1 cellular context compared by ENCODE assay signal in the genomic region with DNA sequence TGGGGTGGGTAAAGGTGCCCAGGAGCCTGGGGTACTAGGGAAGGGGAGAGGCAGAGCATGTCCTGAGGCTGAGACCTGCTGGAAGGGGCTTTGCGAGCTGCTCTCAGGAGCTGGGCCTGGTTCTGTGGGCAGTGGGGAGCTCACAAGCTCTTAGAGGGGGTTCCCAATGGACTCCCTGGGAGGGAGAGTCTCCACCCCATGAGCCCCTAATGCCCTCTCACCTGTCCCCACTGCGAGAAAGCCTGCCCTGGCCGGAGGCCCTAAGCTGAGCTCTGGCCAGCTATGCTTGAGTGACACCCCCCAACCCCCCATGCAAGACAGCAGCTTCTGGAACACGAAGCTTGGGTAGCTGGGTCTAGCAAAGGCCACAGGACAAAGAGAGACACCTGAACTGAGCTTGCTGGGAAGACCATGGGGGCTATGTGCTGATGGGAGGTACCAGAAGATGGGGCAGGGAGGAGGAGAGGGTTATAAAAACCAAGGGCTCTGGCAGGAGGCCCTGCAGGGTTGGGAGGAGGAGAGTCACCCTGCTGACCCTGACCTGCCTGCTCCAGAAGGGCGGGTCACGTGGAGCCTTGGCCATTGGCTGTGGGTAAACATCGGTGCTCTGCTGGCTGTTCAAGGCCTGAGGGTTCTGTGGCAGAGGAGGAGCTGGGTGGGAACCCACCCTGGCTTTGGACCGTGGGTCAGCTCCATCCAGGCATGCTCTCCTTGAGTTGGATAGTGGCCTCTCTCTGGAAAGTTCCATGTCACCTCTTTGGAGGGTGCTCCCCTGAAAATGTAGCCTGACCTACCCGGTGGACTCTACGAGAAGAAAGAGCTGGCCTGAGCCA.
TF ChIP-seq lines count a peak whose summit lies in the region.

No MANE protein-coding gene starts in this region.

TF ChIP-seq in HepG2, 621 proteins besides CTCF, POLR2A, EP300 and RAD21 (continued from another document and continues in another):
- TF ChIP-seq, protein P1, sequence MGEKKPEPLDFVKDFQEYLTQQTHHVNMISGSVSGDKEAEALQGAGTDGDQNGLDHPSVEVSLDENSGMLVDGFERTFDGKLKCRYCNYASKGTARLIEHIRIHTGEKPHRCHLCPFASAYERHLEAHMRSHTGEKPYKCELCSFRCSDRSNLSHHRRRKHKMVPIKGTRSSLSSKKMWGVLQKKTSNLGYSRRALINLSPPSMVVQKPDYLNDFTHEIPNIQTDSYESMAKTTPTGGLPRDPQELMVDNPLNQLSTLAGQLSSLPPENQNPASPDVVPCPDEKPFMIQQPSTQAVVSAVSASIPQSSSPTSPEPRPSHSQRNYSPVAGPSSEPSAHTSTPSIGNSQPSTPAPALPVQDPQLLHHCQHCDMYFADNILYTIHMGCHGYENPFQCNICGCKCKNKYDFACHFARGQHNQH (CRISPR knock-in tag; IDR thresholded peaks at IDR 0.05): peak; percentile 34; the same call in 1 of the 2 replicates
- TF ChIP-seq, protein P2, sequence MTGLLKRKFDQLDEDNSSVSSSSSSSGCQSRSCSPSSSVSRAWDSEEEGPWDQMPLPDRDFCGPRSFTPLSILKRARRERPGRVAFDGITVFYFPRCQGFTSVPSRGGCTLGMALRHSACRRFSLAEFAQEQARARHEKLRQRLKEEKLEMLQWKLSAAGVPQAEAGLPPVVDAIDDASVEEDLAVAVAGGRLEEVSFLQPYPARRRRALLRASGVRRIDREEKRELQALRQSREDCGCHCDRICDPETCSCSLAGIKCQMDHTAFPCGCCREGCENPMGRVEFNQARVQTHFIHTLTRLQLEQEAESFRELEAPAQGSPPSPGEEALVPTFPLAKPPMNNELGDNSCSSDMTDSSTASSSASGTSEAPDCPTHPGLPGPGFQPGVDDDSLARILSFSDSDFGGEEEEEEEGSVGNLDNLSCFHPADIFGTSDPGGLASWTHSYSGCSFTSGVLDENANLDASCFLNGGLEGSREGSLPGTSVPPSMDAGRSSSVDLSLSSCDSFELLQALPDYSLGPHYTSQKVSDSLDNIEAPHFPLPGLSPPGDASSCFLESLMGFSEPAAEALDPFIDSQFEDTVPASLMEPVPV (CRISPR knock-in tag; IDR thresholded peaks at IDR 0.05): peak; percentile 78
- TF ChIP-seq PCBP2 (optimal IDR thresholded peaks at IDR 0.05; ENCODE audit: low read depth, low read length, poor library complexity, severe bottlenecking) (no peak), ZNF589 (CRISPR knock-in tag; conservative IDR thresholded peaks at IDR 0.05) (no peak), ZNF557 (CRISPR knock-in tag; IDR thresholded peaks at IDR 0.05) (no peak), ZNF30 (CRISPR knock-in tag; IDR thresholded peaks at IDR 0.05) (no peak), ZNF839 (CRISPR knock-in tag; IDR thresholded peaks at IDR 0.05; ENCODE audit: borderline replicate concordance) (no peak), ARNTL (CRISPR knock-in tag; IDR thresholded peaks at IDR 0.05) (peak; percentile 97), GLI4 (CRISPR knock-in tag; IDR thresholded peaks at IDR 0.05; ENCODE audit: borderline replicate concordance) (0 out of 2 replicates have a peak, but pooled peaks have one; percentile 36), LCORL (IDR thresholded peaks at IDR 0.05) (no peak), LCORL (CRISPR knock-in tag; IDR thresholded peaks at IDR 0.05) (peak; percentile 81; the same call in 1 of the 2 replicates), NFE2 (CRISPR knock-in tag; IDR thresholded peaks at IDR 0.05) (no peak), ZNF572 (CRISPR knock-in tag; IDR thresholded peaks at IDR 0.05) (no peak), MAFK (conservative IDR thresholded peaks at IDR 0.05 in 1 of 2, IDR thresholded peaks at IDR 0.05 in 1 of 2; ENCODE audit: low read length in 2 of 2) (no peak), ZNF33A (CRISPR knock-in tag; IDR thresholded peaks at IDR 0.05; ENCODE audit: borderline replicate concordance) (no peak), SIN3B (IDR thresholded peaks at IDR 0.05; ENCODE audit: low read length) (no peak), ZNF180 (CRISPR knock-in tag; IDR thresholded peaks at IDR 0.05; ENCODE audit: borderline replicate concordance, low read depth) (no peak), ZNF713 (CRISPR knock-in tag; IDR thresholded peaks at IDR 0.05) (no peak), ZFP36 (IDR thresholded peaks at IDR 0.05; ENCODE audit: borderline replicate concordance, low read depth, low read length, partially characterized antibody) (no peak), ZNF777 (CRISPR knock-in tag; IDR thresholded peaks at IDR 0.05) (no peak), ZNF75D (CRISPR knock-in tag; IDR thresholded peaks at IDR 0.05; ENCODE audit: borderline replicate concordance) (no peak), ZNF607 (CRISPR knock-in tag; IDR thresholded peaks at IDR 0.05; ENCODE audit: borderline replicate concordance) (no peak), ZNF225 (CRISPR knock-in tag; IDR thresholded peaks at IDR 0.05) (no peak), SIX4 (CRISPR knock-in tag; IDR thresholded peaks at IDR 0.05) (0 out of 2 replicates have a peak, but pooled peaks have one; percentile 18), ZKSCAN8 (CRISPR knock-in tag; IDR thresholded peaks at IDR 0.05; ENCODE audit: borderline replicate concordance) (0 out of 2 replicates have a peak, but pooled peaks have one; percentile 27), TOE1 (CRISPR knock-in tag; IDR thresholded peaks at IDR 0.05) (no peak), ZNF570 (CRISPR knock-in tag; IDR thresholded peaks at IDR 0.05; ENCODE audit: borderline replicate concordance) (no peak), WIZ (CRISPR knock-in tag; IDR thresholded peaks at IDR 0.05) (no peak), SMARCE1 (IDR thresholded peaks at IDR 0.05; ENCODE audit: borderline replicate concordance) (no peak)
- TF ChIP-seq, protein P3, sequence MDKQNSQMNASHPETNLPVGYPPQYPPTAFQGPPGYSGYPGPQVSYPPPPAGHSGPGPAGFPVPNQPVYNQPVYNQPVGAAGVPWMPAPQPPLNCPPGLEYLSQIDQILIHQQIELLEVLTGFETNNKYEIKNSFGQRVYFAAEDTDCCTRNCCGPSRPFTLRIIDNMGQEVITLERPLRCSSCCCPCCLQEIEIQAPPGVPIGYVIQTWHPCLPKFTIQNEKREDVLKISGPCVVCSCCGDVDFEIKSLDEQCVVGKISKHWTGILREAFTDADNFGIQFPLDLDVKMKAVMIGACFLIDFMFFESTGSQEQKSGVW (CRISPR knock-in tag; IDR thresholded peaks at IDR 0.05; ENCODE audit: borderline replicate concordance): no peak
- TF ChIP-seq, protein P4, sequence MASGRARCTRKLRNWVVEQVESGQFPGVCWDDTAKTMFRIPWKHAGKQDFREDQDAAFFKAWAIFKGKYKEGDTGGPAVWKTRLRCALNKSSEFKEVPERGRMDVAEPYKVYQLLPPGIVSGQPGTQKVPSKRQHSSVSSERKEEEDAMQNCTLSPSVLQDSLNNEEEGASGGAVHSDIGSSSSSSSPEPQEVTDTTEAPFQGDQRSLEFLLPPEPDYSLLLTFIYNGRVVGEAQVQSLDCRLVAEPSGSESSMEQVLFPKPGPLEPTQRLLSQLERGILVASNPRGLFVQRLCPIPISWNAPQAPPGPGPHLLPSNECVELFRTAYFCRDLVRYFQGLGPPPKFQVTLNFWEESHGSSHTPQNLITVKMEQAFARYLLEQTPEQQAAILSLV (CRISPR knock-in tag; IDR thresholded peaks at IDR 0.05; ENCODE audit: borderline replicate concordance): peak; percentile 71; the same call in 1 of the 2 replicates
- TF ChIP-seq, protein P5, sequence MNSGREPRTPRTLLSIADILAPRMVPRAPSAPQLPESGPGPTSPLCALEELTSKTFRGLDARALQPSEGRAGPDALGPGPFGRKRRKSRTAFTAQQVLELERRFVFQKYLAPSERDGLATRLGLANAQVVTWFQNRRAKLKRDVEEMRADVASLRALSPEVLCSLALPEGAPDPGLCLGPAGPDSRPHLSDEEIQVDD (CRISPR knock-in tag; IDR thresholded peaks at IDR 0.05; ENCODE audit: borderline replicate concordance): no peak
- TF ChIP-seq, protein P6, sequence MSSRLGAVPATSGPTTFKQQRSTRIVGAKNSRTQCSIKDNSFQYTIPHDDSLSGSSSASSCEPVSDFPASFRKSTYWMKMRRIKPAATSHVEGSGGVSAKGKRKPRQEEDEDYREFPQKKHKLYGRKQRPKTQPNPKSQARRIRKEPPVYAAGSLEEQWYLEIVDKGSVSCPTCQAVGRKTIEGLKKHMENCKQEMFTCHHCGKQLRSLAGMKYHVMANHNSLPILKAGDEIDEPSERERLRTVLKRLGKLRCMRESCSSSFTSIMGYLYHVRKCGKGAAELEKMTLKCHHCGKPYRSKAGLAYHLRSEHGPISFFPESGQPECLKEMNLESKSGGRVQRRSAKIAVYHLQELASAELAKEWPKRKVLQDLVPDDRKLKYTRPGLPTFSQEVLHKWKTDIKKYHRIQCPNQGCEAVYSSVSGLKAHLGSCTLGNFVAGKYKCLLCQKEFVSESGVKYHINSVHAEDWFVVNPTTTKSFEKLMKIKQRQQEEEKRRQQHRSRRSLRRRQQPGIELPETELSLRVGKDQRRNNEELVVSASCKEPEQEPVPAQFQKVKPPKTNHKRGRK (CRISPR knock-in tag; IDR thresholded peaks at IDR 0.05): no peak
- TF ChIP-seq, protein P7, sequence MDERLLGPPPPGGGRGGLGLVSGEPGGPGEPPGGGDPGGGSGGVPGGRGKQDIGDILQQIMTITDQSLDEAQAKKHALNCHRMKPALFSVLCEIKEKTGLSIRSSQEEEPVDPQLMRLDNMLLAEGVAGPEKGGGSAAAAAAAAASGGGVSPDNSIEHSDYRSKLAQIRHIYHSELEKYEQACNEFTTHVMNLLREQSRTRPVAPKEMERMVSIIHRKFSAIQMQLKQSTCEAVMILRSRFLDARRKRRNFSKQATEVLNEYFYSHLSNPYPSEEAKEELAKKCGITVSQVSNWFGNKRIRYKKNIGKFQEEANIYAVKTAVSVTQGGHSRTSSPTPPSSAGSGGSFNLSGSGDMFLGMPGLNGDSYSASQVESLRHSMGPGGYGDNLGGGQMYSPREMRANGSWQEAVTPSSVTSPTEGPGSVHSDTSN (CRISPR knock-in tag; IDR thresholded peaks at IDR 0.05): no peak
- TF ChIP-seq, protein P8, sequence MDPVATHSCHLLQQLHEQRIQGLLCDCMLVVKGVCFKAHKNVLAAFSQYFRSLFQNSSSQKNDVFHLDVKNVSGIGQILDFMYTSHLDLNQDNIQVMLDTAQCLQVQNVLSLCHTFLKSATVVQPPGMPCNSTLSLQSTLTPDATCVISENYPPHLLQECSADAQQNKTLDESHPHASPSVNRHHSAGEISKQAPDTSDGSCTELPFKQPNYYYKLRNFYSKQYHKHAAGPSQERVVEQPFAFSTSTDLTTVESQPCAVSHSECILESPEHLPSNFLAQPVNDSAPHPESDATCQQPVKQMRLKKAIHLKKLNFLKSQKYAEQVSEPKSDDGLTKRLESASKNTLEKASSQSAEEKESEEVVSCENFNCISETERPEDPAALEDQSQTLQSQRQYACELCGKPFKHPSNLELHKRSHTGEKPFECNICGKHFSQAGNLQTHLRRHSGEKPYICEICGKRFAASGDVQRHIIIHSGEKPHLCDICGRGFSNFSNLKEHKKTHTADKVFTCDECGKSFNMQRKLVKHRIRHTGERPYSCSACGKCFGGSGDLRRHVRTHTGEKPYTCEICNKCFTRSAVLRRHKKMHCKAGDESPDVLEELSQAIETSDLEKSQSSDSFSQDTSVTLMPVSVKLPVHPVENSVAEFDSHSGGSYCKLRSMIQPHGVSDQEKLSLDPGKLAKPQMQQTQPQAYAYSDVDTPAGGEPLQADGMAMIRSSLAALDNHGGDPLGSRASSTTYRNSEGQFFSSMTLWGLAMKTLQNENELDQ (CRISPR knock-in tag; IDR thresholded peaks at IDR 0.05; ENCODE audit: borderline replicate concordance): no peak
- TF ChIP-seq, protein P9, sequence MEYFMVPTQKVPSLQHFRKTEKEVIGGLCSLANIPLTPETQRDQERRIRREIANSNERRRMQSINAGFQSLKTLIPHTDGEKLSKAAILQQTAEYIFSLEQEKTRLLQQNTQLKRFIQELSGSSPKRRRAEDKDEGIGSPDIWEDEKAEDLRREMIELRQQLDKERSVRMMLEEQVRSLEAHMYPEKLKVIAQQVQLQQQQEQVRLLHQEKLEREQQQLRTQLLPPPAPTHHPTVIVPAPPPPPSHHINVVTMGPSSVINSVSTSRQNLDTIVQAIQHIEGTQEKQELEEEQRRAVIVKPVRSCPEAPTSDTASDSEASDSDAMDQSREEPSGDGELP (IDR thresholded peaks at IDR 0.05; ENCODE audit: borderline replicate concordance, low read depth): peak; percentile 49; the same call in 1 of the 2 replicates
- TF ChIP-seq, protein P10, sequence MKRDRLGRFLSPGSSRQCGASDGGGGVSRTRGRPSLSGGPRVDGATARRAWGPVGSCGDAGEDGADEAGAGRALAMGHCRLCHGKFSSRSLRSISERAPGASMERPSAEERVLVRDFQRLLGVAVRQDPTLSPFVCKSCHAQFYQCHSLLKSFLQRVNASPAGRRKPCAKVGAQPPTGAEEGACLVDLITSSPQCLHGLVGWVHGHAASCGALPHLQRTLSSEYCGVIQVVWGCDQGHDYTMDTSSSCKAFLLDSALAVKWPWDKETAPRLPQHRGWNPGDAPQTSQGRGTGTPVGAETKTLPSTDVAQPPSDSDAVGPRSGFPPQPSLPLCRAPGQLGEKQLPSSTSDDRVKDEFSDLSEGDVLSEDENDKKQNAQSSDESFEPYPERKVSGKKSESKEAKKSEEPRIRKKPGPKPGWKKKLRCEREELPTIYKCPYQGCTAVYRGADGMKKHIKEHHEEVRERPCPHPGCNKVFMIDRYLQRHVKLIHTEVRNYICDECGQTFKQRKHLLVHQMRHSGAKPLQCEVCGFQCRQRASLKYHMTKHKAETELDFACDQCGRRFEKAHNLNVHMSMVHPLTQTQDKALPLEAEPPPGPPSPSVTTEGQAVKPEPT (CRISPR knock-in tag; IDR thresholded peaks at IDR 0.05; ENCODE audit: low read depth): no peak
- TF ChIP-seq, protein P11, sequence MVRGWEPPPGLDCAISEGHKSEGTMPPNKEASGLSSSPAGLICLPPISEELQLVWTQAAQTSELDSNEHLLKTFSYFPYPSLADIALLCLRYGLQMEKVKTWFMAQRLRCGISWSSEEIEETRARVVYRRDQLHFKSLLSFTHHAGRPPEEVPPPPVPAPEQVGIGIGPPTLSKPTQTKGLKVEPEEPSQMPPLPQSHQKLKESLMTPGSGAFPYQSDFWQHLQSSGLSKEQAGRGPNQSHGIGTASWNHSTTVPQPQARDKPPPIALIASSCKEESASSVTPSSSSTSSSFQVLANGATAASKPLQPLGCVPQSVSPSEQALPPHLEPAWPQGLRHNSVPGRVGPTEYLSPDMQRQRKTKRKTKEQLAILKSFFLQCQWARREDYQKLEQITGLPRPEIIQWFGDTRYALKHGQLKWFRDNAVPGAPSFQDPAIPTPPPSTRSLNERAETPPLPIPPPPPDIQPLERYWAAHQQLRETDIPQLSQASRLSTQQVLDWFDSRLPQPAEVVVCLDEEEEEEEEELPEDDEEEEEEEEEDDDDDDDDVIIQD (CRISPR knock-in tag; IDR thresholded peaks at IDR 0.05; ENCODE audit: low read depth): 0 out of 2 replicates have a peak, but pooled peaks have one; percentile 56
- TF ChIP-seq, protein P12, sequence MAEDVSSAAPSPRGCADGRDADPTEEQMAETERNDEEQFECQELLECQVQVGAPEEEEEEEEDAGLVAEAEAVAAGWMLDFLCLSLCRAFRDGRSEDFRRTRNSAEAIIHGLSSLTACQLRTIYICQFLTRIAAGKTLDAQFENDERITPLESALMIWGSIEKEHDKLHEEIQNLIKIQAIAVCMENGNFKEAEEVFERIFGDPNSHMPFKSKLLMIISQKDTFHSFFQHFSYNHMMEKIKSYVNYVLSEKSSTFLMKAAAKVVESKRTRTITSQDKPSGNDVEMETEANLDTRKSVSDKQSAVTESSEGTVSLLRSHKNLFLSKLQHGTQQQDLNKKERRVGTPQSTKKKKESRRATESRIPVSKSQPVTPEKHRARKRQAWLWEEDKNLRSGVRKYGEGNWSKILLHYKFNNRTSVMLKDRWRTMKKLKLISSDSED (CRISPR knock-in tag; IDR thresholded peaks at IDR 0.05): no peak
